Comparison of ENCODE assay signal across 12 cellular contexts in the genomic region with DNA sequence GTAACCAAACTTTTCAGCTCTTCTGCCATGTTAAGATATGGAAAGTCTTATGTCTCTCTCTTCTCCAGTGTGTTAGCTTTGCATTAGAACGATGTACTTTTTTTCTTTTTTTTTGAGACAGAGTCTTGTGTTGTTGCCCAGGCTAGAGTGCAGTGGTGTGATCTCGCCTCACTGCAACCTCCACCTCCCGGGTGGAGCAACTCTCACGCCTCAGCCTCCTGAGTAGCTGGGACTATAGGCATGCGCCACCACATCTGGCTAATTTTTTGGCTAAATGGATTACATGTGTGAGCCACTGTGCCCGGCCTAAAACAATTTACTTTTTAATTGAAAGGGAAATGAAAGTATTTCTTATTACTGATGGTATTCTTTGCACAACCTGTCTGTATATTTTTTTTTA. TPM values are rescaled to one million over a fixed set of nuclear protein-coding genes. Genes with fewer than 3 reads are reported as not detected.
DNase-seq lines count a peak whose midpoint lies in the region; ATAC-seq and TF ChIP-seq lines count a peak whose summit lies in the region.
"Had no signal": no experiment of that assay in that cellular context is flagged by ENCODE, and none has a peak within 500 bp of the region (broad histone marks: within the 10 kb centered on the region; RNA-seq: fewer than 3 reads in every experiment).

No MANE protein-coding gene starts in this region.

- H3K4me3 ChIP-seq in OCI-LY1 (ENCODE audit: low read depth, low read length, poor library complexity, severe bottlenecking) = no peak overlapping the region

- peak overlapping the region; percentile 3 for H3K27ac Mint-ChIP-seq in activated CD8-positive, alpha-beta memory T cell treated with anti-CD3 and anti-CD28 coated beads, Interleukin-2, amount 10 ng/mL, durations not matched to agents 7 days and 5 days
- H3K27ac Mint-ChIP-seq in endothelial cell (ENCODE audit: unreplicated experiment) = peak overlapping the region; percentile 15
- peak overlapping the region; percentile 88 for H3K27ac Mint-ChIP-seq in stimulated activated memory B cell treated with anti-CD40 and anti-IgM and Interleukin-4, amounts not matched to agents 10 μg/mL and 1 μg/mL and 100 μg/mL, for 72 hours

- H3K27me3 Mint-ChIP-seq in activated CD8-positive, alpha-beta memory T cell treated with anti-CD3 and anti-CD28 coated beads, Interleukin-2, amount 10 ng/mL, durations not matched to agents 7 days and 5 days = no peaks in the 10 kb centered on the region
- no peaks in the 10 kb centered on the region for H3K27me3 Mint-ChIP-seq in endothelial cell (ENCODE audit: unreplicated experiment)
- H3K27me3 Mint-ChIP-seq in stimulated activated memory B cell treated with anti-CD40 and anti-IgM and Interleukin-4, amounts not matched to agents 10 μg/mL and 1 μg/mL and 100 μg/mL, for 72 hours = no peaks in the 10 kb centered on the region

- no peak for ATAC-seq in activated CD8-positive, alpha-beta memory T cell treated with anti-CD3 and anti-CD28 coated beads, Interleukin-2, amount 10 ng/mL, durations not matched to agents 7 days and 5 days
- peak; percentile 7 for ATAC-seq in stimulated activated memory B cell treated with anti-CD40 and anti-IgM and Interleukin-4, amounts not matched to agents 10 μg/mL and 1 μg/mL and 100 μg/mL, for 72 hours
- ATAC-seq in GM19397 (IDR thresholded peaks at IDR 0.05; ENCODE audit: unreplicated experiment) (no peak), GM21526 (IDR thresholded peaks at IDR 0.05; ENCODE audit: low FRiP score, unreplicated experiment) (no peak)

- no peak overlapping the region for H2AFZ ChIP-seq in OCI-LY1 (ENCODE audit: low read length)

- H3K36me3 ChIP-seq in OCI-LY1 (ENCODE audit: insufficient read depth, low read length) = peaks cover 14% of the 10 kb centered on the region; the same call in 1 of the 2 replicates

- peaks cover 45% of the 10 kb centered on the region for H3K4me1 Mint-ChIP-seq in activated CD8-positive, alpha-beta memory T cell treated with anti-CD3 and anti-CD28 coated beads, Interleukin-2, amount 10 ng/mL, durations not matched to agents 7 days and 5 days
- peaks cover 19% of the 10 kb centered on the region for H3K4me1 Mint-ChIP-seq in endothelial cell (ENCODE audit: unreplicated experiment)
- peaks cover 73% of the 10 kb centered on the region for H3K4me1 Mint-ChIP-seq in stimulated activated memory B cell treated with anti-CD40 and anti-IgM and Interleukin-4, amounts not matched to agents 10 μg/mL and 1 μg/mL and 100 μg/mL, for 72 hours

- H3F3A ChIP-seq in OCI-LY1 (ENCODE audit: insufficient read depth, low read length) = no peaks in the 10 kb centered on the region

- no peak for DNase-seq in activated CD8-positive, alpha-beta memory T cell treated with anti-CD3 and anti-CD28 coated beads, Interleukin-2, amount 10 ng/mL, durations not matched to agents 7 days and 5 days
- DNase-seq in activated CD8-positive, alpha-beta memory T cell treated with anti-CD3 and anti-CD28 coated beads for 24 hours = no peak
- no peak for DNase-seq in endothelial cell (ENCODE audit: low spot score)
- no peak for DNase-seq in SKM-1 treated with dmso at 0.1 percent for 144 hours (lab: John Stamatoyannopoulos, UW; ENCODE audit: unreplicated experiment)
- DNase-seq: AML-193, head of caudate nucleus, NCI-H1694, RPMI8226 had no signal

- H3K36me3 Mint-ChIP-seq in activated CD8-positive, alpha-beta memory T cell treated with anti-CD3 and anti-CD28 coated beads, Interleukin-2, amount 10 ng/mL, durations not matched to agents 7 days and 5 days = peaks cover 17% of the 10 kb centered on the region
- H3K36me3 Mint-ChIP-seq in endothelial cell (ENCODE audit: low read depth, unreplicated experiment) = no peaks in the 10 kb centered on the region
- H3K36me3 Mint-ChIP-seq in stimulated activated memory B cell treated with anti-CD40 and anti-IgM and Interleukin-4, amounts not matched to agents 10 μg/mL and 1 μg/mL and 100 μg/mL, for 72 hours = peaks cover 6% of the 10 kb centered on the region

- TF ChIP-seq CTCF in OCI-LY1 (IDR thresholded peaks at IDR 0.05; ENCODE audit: low read length) (no peak), endothelial cell (IDR thresholded peaks at IDR 0.05; ENCODE audit: unreplicated experiment) (no peak)

- peak overlapping the region; percentile 29 for H3K27ac ChIP-seq in OCI-LY1 (ENCODE audit: low read depth, low read length, poor library complexity, severe bottlenecking)

- no peaks in the 10 kb centered on the region for H4K20me1 ChIP-seq in OCI-LY1 (ENCODE audit: insufficient read depth, low read length)

- peaks cover 49% of the 10 kb centered on the region for H3K4me1 ChIP-seq in OCI-LY1 (ENCODE audit: insufficient read depth, low read length, severe bottlenecking)

- CTCF ChIA-PET in activated CD8-positive, alpha-beta memory T cell treated with anti-CD3 and anti-CD28 coated beads, Interleukin-2, amount 10 ng/mL, durations not matched to agents 7 days and 5 days (lab: Charles Lee) = interaction anchor here (1.2 kb wide), 1 partner anchor 68 kb away, joined by 5 read pairs; no protein-coding TSS in a partner anchor

- H3K9me2 ChIP-seq in OCI-LY1 (ENCODE audit: low read depth, low read length) = no peaks in the 10 kb centered on the region

- H3K9me3 ChIP-seq in OCI-LY1 (ENCODE audit: low read length) = no peaks in the 10 kb centered on the region

- no peak overlapping the region for H3K4me2 ChIP-seq in OCI-LY1 (ENCODE audit: low read length)

- peaks cover 91% of the 10 kb centered on the region for H3K79me2 ChIP-seq in OCI-LY1 (ENCODE audit: insufficient read depth, low read length)

- H3K4me3 Mint-ChIP-seq in activated CD8-positive, alpha-beta memory T cell treated with anti-CD3 and anti-CD28 coated beads, Interleukin-2, amount 10 ng/mL, durations not matched to agents 7 days and 5 days = no peak overlapping the region
- no peak overlapping the region for H3K4me3 Mint-ChIP-seq in endothelial cell (ENCODE audit: unreplicated experiment)
- peak overlapping the region; percentile 53 for H3K4me3 Mint-ChIP-seq in stimulated activated memory B cell treated with anti-CD40 and anti-IgM and Interleukin-4, amounts not matched to agents 10 μg/mL and 1 μg/mL and 100 μg/mL, for 72 hours

- H3K27me3 ChIP-seq in OCI-LY1 (ENCODE audit: insufficient read depth, low read length) = no peaks in the 10 kb centered on the region

- H3K9me3 Mint-ChIP-seq in activated CD8-positive, alpha-beta memory T cell treated with anti-CD3 and anti-CD28 coated beads, Interleukin-2, amount 10 ng/mL, durations not matched to agents 7 days and 5 days (ENCODE audit: low read depth) = no peaks in the 10 kb centered on the region
- no peaks in the 10 kb centered on the region for H3K9me3 Mint-ChIP-seq in endothelial cell (ENCODE audit: unreplicated experiment)
- H3K9me3 Mint-ChIP-seq in stimulated activated memory B cell treated with anti-CD40 and anti-IgM and Interleukin-4, amounts not matched to agents 10 μg/mL and 1 μg/mL and 100 μg/mL, for 72 hours = no peaks in the 10 kb centered on the region

- H3K9ac ChIP-seq in OCI-LY1 (ENCODE audit: low read length) = no peak overlapping the region

RNA-seq across cellular contexts. Expression of gene SPEN, which starts 35.8 kb away (rescaled TPM):
- 10 to 100 TPM; 74.6 to 75.5 TPM for total RNA-seq in activated CD8-positive, alpha-beta memory T cell treated with anti-CD3 and anti-CD28 coated beads, Interleukin-2, amount 10 ng/mL, durations not matched to agents 7 days and 5 days
- 33.5 TPM for total RNA-seq in endothelial cell (ENCODE audit: unreplicated experiment)

Comparison
In these comparisons a context has a peak if more than half of its experiments do, and no peak if none do; other contexts are left out.
1. H3K27ac Mint-ChIP-seq: peak in every context shown above with its lines; median percentile 88 in stimulated activated memory B cell treated with anti-CD40 and anti-IgM and Interleukin-4, amounts not matched to agents 10 μg/mL and 1 μg/mL and 100 μg/mL, for 72 hours; 15 in endothelial cell; 3 in activated CD8-positive, alpha-beta memory T cell treated with anti-CD3 and anti-CD28 coated beads, Interleukin-2, amount 10 ng/mL, durations not matched to agents 7 days and 5 days.